1 cellular context compared by ENCODE assay signal in genomic region chr4:7652451-7652871, GRCh38.
TF ChIP-seq lines count a peak whose summit lies in the region.

No MANE protein-coding gene starts in this region.

TF ChIP-seq in SK-N-SH, 30 proteins besides CTCF, POLR2A, EP300 and RAD21 (continued from another document):
- TF ChIP-seq, protein P1, sequence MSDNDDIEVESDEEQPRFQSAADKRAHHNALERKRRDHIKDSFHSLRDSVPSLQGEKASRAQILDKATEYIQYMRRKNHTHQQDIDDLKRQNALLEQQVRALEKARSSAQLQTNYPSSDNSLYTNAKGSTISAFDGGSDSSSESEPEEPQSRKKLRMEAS (IDR thresholded peaks at IDR 0.05; ENCODE audit: low read depth) = no peak
- TF ChIP-seq ELF1 (IDR thresholded peaks at IDR 0.05) (no peak), FOSL2 (IDR thresholded peaks at IDR 0.05; ENCODE audit: borderline replicate concordance, low read depth) (no peak), SMC3 (IDR thresholded peaks at IDR 0.05; ENCODE audit: low read depth, low read length) (no peak)
TF ChIP-seq in SK-N-SH: peak in this region for 0.
